ENCODE assay signal across 12 cellular contexts in the genomic region with DNA sequence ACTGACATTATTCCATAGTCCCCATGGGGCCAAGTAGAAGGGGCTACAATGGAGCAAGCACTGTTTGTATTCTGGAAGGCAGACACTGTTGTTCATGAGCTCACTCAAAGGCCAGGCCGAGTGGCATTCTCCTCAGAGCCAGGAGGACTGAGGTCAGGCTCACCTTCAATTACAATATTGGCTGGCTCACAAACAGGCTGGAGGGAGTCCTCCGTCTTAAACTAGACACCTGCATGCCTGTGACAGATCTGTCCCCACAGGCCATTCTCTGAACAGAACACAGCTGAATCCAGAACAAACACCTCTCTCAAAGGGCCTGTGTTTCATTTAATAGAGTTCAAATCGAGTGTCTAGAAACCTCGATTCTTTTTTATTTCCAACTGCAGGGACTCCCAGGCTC.
DNase-seq lines count a peak whose midpoint lies in the region; TF ChIP-seq lines count a peak whose summit lies in the region.
"Had no signal": no experiment of that assay in that cellular context is flagged by ENCODE, and none has a peak within 500 bp of the region (broad histone marks: within the 10 kb centered on the region; RNA-seq: fewer than 3 reads in every experiment).

No MANE protein-coding gene starts in this region.

- no peak overlapping the region for H2AFZ ChIP-seq in Karpas-422 (ENCODE audit: low read length)

- WGBS in thyroid gland, 2 donors = 47 to 53% methylated on average over 3 to 4 of the region's 4 CpGs
- 75 to 87% methylated on average over 3 to 4 of the region's 4 CpGs for WGBS in transverse colon (ENCODE audit: low coverage in 1 of 2), 2 donors

- no peak overlapping the region for H3K9ac ChIP-seq in Karpas-422 (ENCODE audit: low read length)

- DNase-seq in NCI-H1092 treated with DMSO at 0.1 percent for 48 hours (lab: John Stamatoyannopoulos, UW) (peak; percentile 1), NCI-H1092 (lab: John Stamatoyannopoulos, UW) (no peak), NCI-H146 treated with DMSO at 0.1 percent for 48 hours (lab: John Stamatoyannopoulos, UW; ENCODE audit: unreplicated experiment) (peak; percentile 54), cerebellar cortex (ENCODE audit: low spot score) (peak; percentile 16), thyroid gland (peak; percentile 27 to 44), Karpas-422 (no peak), transverse colon (no peak)
- DNase-seq: Caco-2; CD8-positive, alpha-beta T cell; HCEC 1CT; HFFc6 had no signal

- H3K4me1 ChIP-seq in thyroid gland (peaks cover 11 to 23% of the 10 kb centered on the region in 2 donors), Karpas-422 (ENCODE audit: low read length) (no peaks in the 10 kb centered on the region), transverse colon (no peaks in the 10 kb centered on the region)
- H3K4me1 ChIP-seq: Caco-2 had no signal

- intact Hi-C loops in thyroid gland (cut with DNase I) = no loop called here
- intact Hi-C loops in transverse colon (cut with DNase I; ENCODE audit: low total_unique reads) = no loop called here

- TF ChIP-seq CTCF in thyroid gland (IDR thresholded peaks at IDR 0.05) = no peak
- TF ChIP-seq CTCF in transverse colon (IDR thresholded peaks at IDR 0.05) = no peak

- no peaks in the 10 kb centered on the region for H4K20me1 ChIP-seq in Karpas-422 (ENCODE audit: insufficient read depth, low read depth, low read length)

- H3K79me2 ChIP-seq in Karpas-422 (ENCODE audit: low read length) = no peaks in the 10 kb centered on the region

- H3K27ac ChIP-seq in thyroid gland = no peak overlapping the region
- H3K27ac ChIP-seq in Karpas-422 (ENCODE audit: low read length) = no peak overlapping the region
- no peak overlapping the region for H3K27ac ChIP-seq in transverse colon
- H3K27ac ChIP-seq: 22Rv1 had no signal

- in situ Hi-C loops in transverse colon (cut with MboI; ENCODE audit: low pct_ligation_motif_present in 1 of 4, low pct_unique_long_range_greater_than_20kb in 1 of 4, low sequenced_read_pairs in 3 of 4) = no loop called here

- H3K9me3 ChIP-seq in thyroid gland (no peaks in the 10 kb centered on the region), Karpas-422 (ENCODE audit: low read length) (no peaks in the 10 kb centered on the region), transverse colon (no peaks in the 10 kb centered on the region)
- H3K9me3 ChIP-seq: Caco-2 had no signal

- H3K27me3 ChIP-seq in thyroid gland (no peaks in the 10 kb centered on the region), Karpas-422 (ENCODE audit: low read length) (no peaks in the 10 kb centered on the region), transverse colon (no peaks in the 10 kb centered on the region)

- H3K36me3 ChIP-seq in thyroid gland (no peaks in the 10 kb centered on the region), Karpas-422 (ENCODE audit: insufficient read depth, low read length) (no peaks in the 10 kb centered on the region), transverse colon (no peaks in the 10 kb centered on the region)

- no peak overlapping the region for H3K4me2 ChIP-seq in Karpas-422 (ENCODE audit: low read depth, low read length, poor library complexity, severe bottlenecking)

- TF ChIP-seq POLR2A in thyroid gland (IDR thresholded peaks at IDR 0.05) (no peak), transverse colon (IDR thresholded peaks at IDR 0.05) (no peak)

- no peaks in the 10 kb centered on the region for H3K9me2 ChIP-seq in Karpas-422 (replicated peaks; ENCODE audit: insufficient read depth, low read length)

- H3K4me3 ChIP-seq in thyroid gland (replicated peaks in 1 of 3) (no peak overlapping the region), Karpas-422 (ENCODE audit: low read length) (no peak overlapping the region), transverse colon (no peak overlapping the region)

- no peak for TF ChIP-seq EP300 in transverse colon (IDR thresholded peaks at IDR 0.05; ENCODE audit: low read depth)

Comparison
In these comparisons a context has a peak if more than half of its experiments do, and no peak if none do; other contexts are left out.
1. DNase-seq: peak in NCI-H1092 treated with DMSO at 0.1 percent for 48 hours (single experiment), NCI-H146 treated with DMSO at 0.1 percent for 48 hours (single experiment), cerebellar cortex (single experiment) and thyroid gland (2 of 2); none in NCI-H1092 (single experiment), Karpas-422 (single experiment) and transverse colon (single experiment).